In genomic region chr16:19068237-19068815, GRCh38 we compare ENCODE assay signal across 8 cellular contexts. TPM values are rescaled to one million over a fixed set of nuclear protein-coding genes. Genes with fewer than 3 reads are reported as not detected.
DNase-seq lines count a peak whose midpoint lies in the region; ATAC-seq and TF ChIP-seq lines count a peak whose summit lies in the region.

No MANE protein-coding gene starts in this region.

- H3K27me3 ChIP-seq in heart right ventricle (no peaks in the 10 kb centered on the region), brain microvascular endothelial cell (replicated peaks) (no peaks in the 10 kb centered on the region), uterus (no peaks in the 10 kb centered on the region)

- H3K4me3 ChIP-seq in heart right ventricle (peak overlapping the region; percentile 60 to 93 (median 74)), brain microvascular endothelial cell (ENCODE audit: low read depth, low read length) (peak overlapping the region; percentile 86), mesodermal cell (ENCODE audit: extremely low read depth, insufficient read depth, low read length, poor library complexity, severe bottlenecking) (peak overlapping the region; percentile 80), uterus (peak overlapping the region; percentile 79 to 81)

- ATAC-seq in heart right ventricle (no peak), left ventricle myocardium superior (no peak), GM18519 (IDR thresholded peaks at IDR 0.05; ENCODE audit: low FRiP score, unreplicated experiment) (no peak), HG03354 (IDR thresholded peaks at IDR 0.05; ENCODE audit: poor library complexity, severe bottlenecking, unreplicated experiment) (no peak)

- WGBS in heart right ventricle, 2 donors, result 45 to 48% methylated on average over 19 of the region's 19 CpGs
- WGBS in mesodermal cell (ENCODE audit: insufficient coverage in 2 of 2), 2 experiments, result 49 to 75% methylated on average over 11 to 14 of the region's 19 CpGs

- in situ Hi-C loops in brain microvascular endothelial cell (cut with HindIII; ENCODE audit: low pct_ligation_motif_present, low sequenced_read_pairs), result no loop called here
- in situ Hi-C loops in G401 (cut with HindIII; ENCODE audit: low sequenced_read_pairs), result no loop called here

- peaks cover 0 to 23% (median 11%) of the 10 kb centered on the region in 9 donors for H3K36me3 ChIP-seq in heart right ventricle
- no peaks in the 10 kb centered on the region for H3K36me3 ChIP-seq in brain microvascular endothelial cell (replicated peaks)
- H3K36me3 ChIP-seq in mesodermal cell (ENCODE audit: control insufficient read depth, insufficient read depth, low read length), result peaks cover 7% of the 10 kb centered on the region
- no peaks in the 10 kb centered on the region for H3K36me3 ChIP-seq in uterus

- TF ChIP-seq POLR2A in uterus (IDR thresholded peaks at IDR 0.05), result no peak

- DNase-seq in heart right ventricle (no peak), left ventricle myocardium superior (no peak), brain microvascular endothelial cell (no peak), uterus (no peak), G401 (ENCODE audit: low spot score) (no peak)

- intact Hi-C loops in heart right ventricle (cut with DNase I), result loop anchor here in 3 of 10 donors (5.0 to 10.0 kb wide), 2 partner anchors 86 to 274 kb away; partner anchors contain the start of genes TMC7 (in 2 of the 3) and RPS15A (in 1 of the 3)
- intact Hi-C loops in left ventricle myocardium superior (cut with micrococcal nuclease), result no loop called here
- intact Hi-C loops in uterus (cut with DNase I; ENCODE audit: low total_unique reads), result no loop called here

- no peaks in the 10 kb centered on the region for H3K9me3 ChIP-seq in heart right ventricle
- H3K9me3 ChIP-seq in mesodermal cell (ENCODE audit: control insufficient read depth, low read length), result no peaks in the 10 kb centered on the region
- no peaks in the 10 kb centered on the region for H3K9me3 ChIP-seq in uterus

- no peak for TF ChIP-seq CTCF in heart right ventricle (IDR thresholded peaks at IDR 0.05)
- no peak for TF ChIP-seq CTCF in brain microvascular endothelial cell (IDR thresholded peaks at IDR 0.05; ENCODE audit: low read depth, low read length, missing control alignments)
- no peak for TF ChIP-seq CTCF in uterus (IDR thresholded peaks at IDR 0.05)

- H3K4me1 ChIP-seq in heart right ventricle (peaks cover 0 to 31% (median 17%) of the 10 kb centered on the region in 9 donors), mesodermal cell (ENCODE audit: control insufficient read depth, insufficient read depth, low read length, poor library complexity, severe bottlenecking) (no peaks in the 10 kb centered on the region), uterus (peaks cover 3 to 4% of the 10 kb centered on the region in 2 donors)

- H3K27ac ChIP-seq in heart right ventricle (peak overlapping the region; percentile 97 to 100 (median 99)), brain microvascular endothelial cell (peak overlapping the region; percentile 100), mesodermal cell (ENCODE audit: low read depth, low read length, severe bottlenecking) (peak overlapping the region; percentile 100), uterus (peak overlapping the region; percentile 98)

RNA-seq across cellular contexts. Expression of gene COQ7, which starts 0.9 kb away (rescaled TPM):
- total RNA-seq in heart right ventricle, result 10 to 100 TPM; 37.0 to 52.9 (median 43.6) TPM
- polyA plus RNA-seq in heart right ventricle, result 10 to 100 TPM; 21.3 to 24.2 TPM
- 40.1 TPM for total RNA-seq in left ventricle myocardium superior
- polyA plus RNA-seq in mesodermal cell (2013, experiment 1 of 2), result 10.5 TPM
- 9.2 TPM for polyA plus RNA-seq in mesodermal cell (2013, experiment 2 of 2)
- total RNA-seq in uterus, result 10 to 100 TPM in 3 of 4 donors, 1 to 10 TPM in 1; 9.7 to 40.2 (median 27.3) TPM
- 16.6 and 24.0 TPM in 2 replicates for total RNA-seq in G401 (2014; rRNA removed; shearing (Covaris generic))

RNA-seq across cellular contexts. Expression of gene ITPRIPL2, which starts 45.4 kb away (rescaled TPM):
- total RNA-seq in heart right ventricle, result 10 to 100 TPM; 11.5 to 30.6 (median 13.8) TPM
- polyA plus RNA-seq in heart right ventricle, result 1 to 10 TPM; 5.0 to 5.2 TPM
- 12.3 TPM for total RNA-seq in left ventricle myocardium superior
- 25.5 TPM for polyA plus RNA-seq in mesodermal cell (2013, experiment 1 of 2)
- polyA plus RNA-seq in mesodermal cell (2013, experiment 2 of 2), result 20.6 TPM
- 10 to 100 TPM; 17.9 to 74.1 (median 43.7) TPM for total RNA-seq in uterus
- 17.8 and 26.0 TPM in 2 replicates for total RNA-seq in G401 (2014; rRNA removed; shearing (Covaris generic))
